ENCODE assay signal across 7 cellular contexts in genomic region chr3:118196183-118196582, GRCh38.
"Had no signal": no experiment of that assay in that cellular context is flagged by ENCODE, and none has a peak within 500 bp of the region (broad histone marks: within the 10 kb centered on the region; RNA-seq: fewer than 3 reads in every experiment).

No MANE protein-coding gene starts in this region.

- ATAC-seq: HCT116, K562 had no signal

- DNase-seq: GM23248, GOT3, H7, IMR-90 had no signal

- H3K4me3 ChIP-seq: GM23248, HAP-1, K562 had no signal

- H3K27ac ChIP-seq: GM23248 had no signal

- H3K9me3 ChIP-seq: HAP-1 had no signal

- H3K36me3 ChIP-seq: HAP-1 had no signal

- H3K4me1 ChIP-seq: HAP-1 had no signal
